21 cellular contexts compared by ENCODE assay signal in the genomic region with DNA sequence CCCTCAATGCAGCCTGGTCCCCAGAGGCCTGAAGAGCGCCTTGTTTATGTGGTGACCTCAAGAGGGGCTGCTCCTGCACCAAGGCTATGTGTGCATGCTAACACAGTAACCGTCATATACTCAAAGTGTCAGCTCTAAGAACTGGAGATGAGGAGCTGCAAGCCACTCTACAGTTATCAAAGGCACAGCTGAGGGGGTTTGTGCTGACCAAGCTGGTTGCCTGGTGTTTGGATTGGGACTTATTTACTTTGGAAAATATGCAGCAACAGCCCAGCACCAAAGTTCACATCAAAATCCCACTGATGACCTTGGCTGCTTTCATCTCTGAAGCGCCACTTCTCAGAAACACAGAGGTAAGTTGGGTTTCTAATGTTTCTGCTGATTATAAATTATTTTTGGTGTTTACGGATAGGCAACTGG. TPM values are rescaled to one million over a fixed set of nuclear protein-coding genes. Genes with fewer than 3 reads are reported as not detected.
DNase-seq lines count a peak whose midpoint lies in the region; ATAC-seq, FAIRE-seq and TF ChIP-seq lines count a peak whose summit lies in the region.
"Had no signal": no experiment of that assay in that cellular context is flagged by ENCODE, and none has a peak within 500 bp of the region (broad histone marks: within the 10 kb centered on the region; RNA-seq: fewer than 3 reads in every experiment).

Gene SERPIND1, plus strand, starts transcription at position 321 of the 420 bp plus-strand sequence. CDS start 5,200 bp downstream, outside the sequence.

- H3K36me3 ChIP-seq in right atrium auricular region (peaks cover 4% of the 10 kb centered on the region), HepG2 (replicated peaks in 1 of 2; ENCODE audit: control insufficient read depth in 1 of 2, insufficient read depth in 2 of 2, low read length in 2 of 2) (peaks cover 3% of the 10 kb centered on the region in 2 experiments; a peak in 2 of 5 replicates), thyroid gland (no peaks in the 10 kb centered on the region)

- H3K9me3 Mint-ChIP-seq in WTC11: no peaks in the 10 kb centered on the region
- H3K9me3 Mint-ChIP-seq: CD4-positive, alpha-beta T cell had no signal

- peak within 1 kb of the TSS; percentile 53; the same call in 1 of the 2 replicates for H3K27ac Mint-ChIP-seq in WTC11
- H3K27ac Mint-ChIP-seq: CD4-positive, alpha-beta T cell had no signal

- CTCF ChIA-PET in WTC11 (lab: Charles Lee) (interaction anchor here (1.3 to 2.2 kb wide), 2 partner anchors 11 to 23 kb away, joined by 5 to 14 read pairs; no protein-coding TSS in a partner anchor), HepG2 (lab: Yijun Ruan, JAX; ENCODE audit: low intra/inter-chr PET ratio, low total read pairs) (interaction anchor here (1.1 to 1.4 kb wide), 2 partner anchors 10 to 15 kb away, joined by 3 read pairs; no protein-coding TSS in a partner anchor)

- TF ChIP-seq CTCF in right atrium auricular region (IDR thresholded peaks at IDR 0.05) (no peak), WTC11 (IDR thresholded peaks at IDR 0.05) (no peak), HepG2 (CRISPR knock-in tag; IDR thresholded peaks at IDR 0.05) (no peak; the same call in 1 of the 2 replicates), thyroid gland (IDR thresholded peaks at IDR 0.05) (no peak), lower leg skin (IDR thresholded peaks at IDR 0.05) (no peak)

- no TSS peak for BruUV-seq in HepG2 (replicated peaks; lab: Mats Ljungman, UMichigan)

- H4K20me1 ChIP-seq in HepG2 (ENCODE audit: insufficient read depth, low read length): no peaks in the 10 kb centered on the region; the same call in 1 of the 2 replicates

- H3K27ac ChIP-seq in right atrium auricular region (peak within 1 kb of the TSS; percentile 84 to 85), HepG2 (ENCODE audit: extremely low read length, insufficient read depth, low read length) (peak within 1 kb of the TSS; percentile 90), thyroid gland (peak within 1 kb of the TSS in 1 of 3 donors; percentile 26)
- H3K27ac ChIP-seq: GM23248, KMS-11 had no signal

- H2AFZ ChIP-seq in HepG2 (ENCODE audit: low read length): no peak within 1 kb of the TSS
- H2AFZ ChIP-seq: GM23248 had no signal

- H3K4me1 Mint-ChIP-seq in WTC11: peaks cover 2% of the 10 kb centered on the region; the same call in 1 of the 2 replicates

- intact Hi-C loops in left cardiac atrium (cut with DNase I) (no loop called here), HepG2 (cut with micrococcal nuclease; ENCODE audit: unreplicated experiment) (loop anchor here (10.0 kb wide), 1 partner anchor 181 kb away; no protein-coding TSS in a partner anchor), thyroid gland (cut with DNase I) (no loop called here), lower leg skin (cut with DNase I; ENCODE audit: low total_unique reads) (no loop called here)

- no peak within 1 kb of the TSS for H3K4me3 Mint-ChIP-seq in WTC11
- H3K4me3 Mint-ChIP-seq: CD4-positive, alpha-beta T cell had no signal

- peaks cover 39% of the 10 kb centered on the region for H3K79me2 ChIP-seq in HepG2 (ENCODE audit: insufficient read depth, low read length)

- no peaks in the 10 kb centered on the region for H3K27me3 ChIP-seq in right atrium auricular region
- no peaks in the 10 kb centered on the region for H3K27me3 ChIP-seq in HepG2 (ENCODE audit: control insufficient read depth in 1 of 2, insufficient read depth in 2 of 2, low read length in 2 of 2)
- H3K27me3 ChIP-seq in thyroid gland: no peaks in the 10 kb centered on the region

- POLR2A ChIA-PET in WTC11 (lab: Charles Lee): no interaction called here
- POLR2A ChIA-PET in HepG2 (lab: Yijun Ruan, JAX): interaction anchor here (0.6 to 9.0 kb wide), 12 partner anchors 13 to 206 kb away, joined by 3 to 172 read pairs (median 3); partner anchors contain the start of gene CRKL

- TF ChIP-seq POLR2A in HepG2 (IDR thresholded peaks at IDR 0.05; ENCODE audit: insufficient read depth in 1 of 2, low read depth in 2 of 2, low read length in 2 of 2) (peak; percentile 77 to 83), thyroid gland (IDR thresholded peaks at IDR 0.05) (no peak), lower leg skin (IDR thresholded peaks at IDR 0.05) (no peak)

- TF ChIP-seq EP300 in HepG2 (IDR thresholded peaks at IDR 0.05; ENCODE audit: low read depth in 2 of 2, low read length in 2 of 2): peak; percentile 78 to 92; a peak in 3 of 4 replicates
- TF ChIP-seq EP300 in HepG2 (CRISPR knock-in tag; IDR thresholded peaks at IDR 0.05; ENCODE audit: borderline replicate concordance): peak; percentile 68; the same call in 1 of the 2 replicates

- 0% methylated on average over 3 of the region's 4 CpGs for WGBS in HepG2 (ENCODE audit: low lambda C conversion rate)
- WGBS in thyroid gland, 2 donors: 82 to 93% methylated on average over 4 of the region's 4 CpGs
- 94 to 98% methylated on average over 4 of the region's 4 CpGs for WGBS in lower leg skin, 2 donors

- no peaks in the 10 kb centered on the region for H3K36me3 Mint-ChIP-seq in WTC11

- no peak for ATAC-seq in left cardiac atrium
- ATAC-seq in WTC11: no peak
- peak; percentile 77 for ATAC-seq in HepG2
- no peak for ATAC-seq in GM18867 (IDR thresholded peaks at IDR 0.05; ENCODE audit: unreplicated experiment)
- ATAC-seq in HG03457 (IDR thresholded peaks at IDR 0.05; ENCODE audit: unreplicated experiment): no peak
- ATAC-seq: SK-N-SH treated with all-trans-retinoic acid at 6 μM for 48 hours had no signal

- TF ChIP-seq RAD21 in HepG2 (CRISPR knock-in tag; IDR thresholded peaks at IDR 0.05): 0 out of 2 replicates have a peak, but pooled peaks have one; percentile 9

- peak within 1 kb of the TSS; percentile 83 for H3K9ac ChIP-seq in HepG2 (ENCODE audit: insufficient read depth, low read depth, low read length)
- H3K9ac ChIP-seq: GM23248, KMS-11 had no signal

- FAIRE-seq in HepG2 (lab: Jason Lieb, UNC): peak; percentile 68
- FAIRE-seq: G401.6 had no signal

- no peaks in the 10 kb centered on the region for H3K27me3 Mint-ChIP-seq in WTC11 (ENCODE audit: low read depth)
- H3K27me3 Mint-ChIP-seq: CD4-positive, alpha-beta T cell had no signal

- no peak for DNase-seq in right atrium auricular region (ENCODE audit: low spot score)
- DNase-seq in left cardiac atrium: no peak
- no peak for DNase-seq in WTC11 (ENCODE audit: low spot score)
- peak; percentile 94 for DNase-seq in HepG2 (ENCODE audit: low spot score)
- peak; percentile 8 to 12 for DNase-seq in thyroid gland
- DNase-seq in lower leg skin (ENCODE audit: low spot score in 2 of 2): no peak
- DNase-seq: CD4-positive, alpha-beta T cell; DND-41; GM23248; NCI-H1436 treated with DMSO at 0.1 percent for 48 hours; NCI-H2081; NCI-H526 treated with DMSO at 0.1 percent for 48 hours; NK-92 treated with Interleukin-12 subunit alpha and Interleukin-12 subunit beta, amount 100 ng/mL, for 24 hours; OCI-M1; SHP77 treated with DMSO at 0.1 percent for 48 hours had no signal

- peak within 1 kb of the TSS; percentile 80 for H3K4me2 ChIP-seq in HepG2 (ENCODE audit: low read depth, low read length)
- H3K4me2 ChIP-seq: KMS-11 had no signal

- in situ Hi-C loops in HepG2 (cut with HindIII; ENCODE audit: extremely low pct_ligation_motif_present, low pct_unique_long_range_greater_than_20kb): no loop called here

- H3K4me1 ChIP-seq in right atrium auricular region (peaks cover 0 to 38% of the 10 kb centered on the region in 2 donors), HepG2 (ENCODE audit: insufficient read depth, low read length) (peaks cover 63% of the 10 kb centered on the region), thyroid gland (peaks cover 28 to 46% of the 10 kb centered on the region in 2 donors)

- H3K4me3 ChIP-seq in right atrium auricular region (no peak within 1 kb of the TSS), HepG2 (replicated peaks in 1 of 3; ENCODE audit: insufficient read depth in 1 of 3, low read depth in 2 of 3, low read length in 3 of 3) (peak within 1 kb of the TSS; percentile 61 to 84 (median 70)), thyroid gland (replicated peaks in 1 of 3) (no peak within 1 kb of the TSS), lower leg skin (ENCODE audit: low read depth, poor library complexity, severe bottlenecking) (no peak within 1 kb of the TSS)
- H3K4me3 ChIP-seq: GM23248 had no signal

- H3K9me3 ChIP-seq in right atrium auricular region: no peaks in the 10 kb centered on the region
- no peaks in the 10 kb centered on the region for H3K9me3 ChIP-seq in HepG2 (ENCODE audit: low read length)
- no peaks in the 10 kb centered on the region for H3K9me3 ChIP-seq in thyroid gland

TF ChIP-seq in WTC11, 78 proteins besides CTCF, POLR2A, EP300 and RAD21:
- TF ChIP-seq GABPB1 (CRISPR knock-in tag; IDR thresholded peaks at IDR 0.05) (peak; percentile 70), ELF4 (CRISPR knock-in tag; IDR thresholded peaks at IDR 0.05; ENCODE audit: low read depth) (no peak)

RNA-seq across cellular contexts. Expression of gene SERPIND1, which starts in this region (rescaled TPM):
- 1 to 10 TPM; 1.5 to 4.1 TPM for total RNA-seq in right atrium auricular region
- 1 to 10 TPM; 1.4 to 1.7 TPM for total RNA-seq in left cardiac atrium
- 0.09 to 0.25 TPM (median 0.22 TPM) in 3 replicates for total RNA-seq in WTC11 (2021)
- total RNA-seq in HepG2 (2016; rRNA removed; fragmentation: Illumina TruSeq; extraction: Trizol): 55.6 and 111 TPM in 2 replicates
- 16.4 and 19.8 TPM in 2 replicates for total RNA-seq in HepG2 (2016; cell fraction: cytosol; rRNA removed; fragmentation: Illumina TruSeq; extraction: Trizol; ENCODE audit: low read depth)
- total RNA-seq in HepG2 (2016; cell fraction: insoluble cytoplasmic fraction; rRNA removed; fragmentation: Illumina TruSeq; extraction: Trizol): 53.2 and 106 TPM in 2 replicates
- 35.3 and 35.7 TPM in 2 replicates for total RNA-seq in HepG2 (2016; cell fraction: membrane; rRNA removed; fragmentation: Illumina TruSeq; extraction: Trizol)
- 108 and 133 TPM in 2 replicates for total RNA-seq in HepG2 (2016; cell fraction: nucleus; rRNA removed; fragmentation: Illumina TruSeq; extraction: Trizol)
- 350 and 408 TPM in 2 replicates for polyA plus RNA-seq in HepG2 (2011; rRNA removed)
- polyA plus RNA-seq in HepG2 (2011; cell fraction: cytosol; rRNA removed): 341 and 453 TPM in 2 replicates
- 146 and 188 TPM in 2 replicates for polyA plus RNA-seq in HepG2 (2011; cell fraction: nucleus; rRNA removed)
- polyA plus RNA-seq in HepG2 (2012): 497 and 593 TPM in 2 replicates
- 30.3 and 32.4 TPM in 2 replicates for polyA plus RNA-seq in HepG2 (2016; cell fraction: cytosol; fragmentation: Illumina TruSeq; extraction: Trizol; ENCODE audit: low read depth)
- polyA plus RNA-seq in HepG2 (2016; cell fraction: insoluble cytoplasmic fraction; fragmentation: Illumina TruSeq; extraction: Trizol; ENCODE audit: low read depth): 91.5 and 101 TPM in 2 replicates
- 45.7 and 51.9 TPM in 2 replicates for polyA plus RNA-seq in HepG2 (2016; cell fraction: membrane; fragmentation: Illumina TruSeq; extraction: Trizol; ENCODE audit: low read depth)
- 228 and 244 TPM in 2 replicates for polyA plus RNA-seq in HepG2 (2016; cell fraction: nucleus; fragmentation: Illumina TruSeq; extraction: Trizol; ENCODE audit: insufficient read depth, low read depth)
- 0.37 and 351 TPM in 2 replicates for polyA minus RNA-seq in HepG2 (2011; rRNA and poly(A)+ RNA removed; ENCODE audit: low replicate concordance)
- polyA minus RNA-seq in HepG2 (2011; cell fraction: cytosol; rRNA and poly(A)+ RNA removed): 132 and 186 TPM in 2 replicates
- polyA minus RNA-seq in HepG2 (2011; cell fraction: nucleus; rRNA and poly(A)+ RNA removed): 67.9 and 98.5 TPM in 2 replicates
- total RNA-seq in thyroid gland: 1 to 10 TPM in 1 of 4 donors, not detected in 3; 2.6 TPM
- not detected for total RNA-seq in lower leg skin
- total RNA-seq: CD4-positive, alpha-beta T cell; GM23248; M059J had no signal

Comparison
In these comparisons a context has a peak if more than half of its experiments do, and no peak if none do; other contexts are left out.
1. DNase-seq: peak in HepG2 (single experiment) and thyroid gland (2 of 2); none in right atrium auricular region (single experiment), left cardiac atrium (single experiment), WTC11 (single experiment) and lower leg skin (0 of 2).
2. H3K4me3 ChIP-seq: peak in HepG2 (3 of 3); none in right atrium auricular region (0 of 2), thyroid gland (0 of 3) and lower leg skin (single experiment).
3. POLR2A ChIP-seq: peak in HepG2 (2 of 2); none in thyroid gland (0 of 2) and lower leg skin (0 of 2).